8 cellular contexts compared by ENCODE assay signal in the genomic region with DNA sequence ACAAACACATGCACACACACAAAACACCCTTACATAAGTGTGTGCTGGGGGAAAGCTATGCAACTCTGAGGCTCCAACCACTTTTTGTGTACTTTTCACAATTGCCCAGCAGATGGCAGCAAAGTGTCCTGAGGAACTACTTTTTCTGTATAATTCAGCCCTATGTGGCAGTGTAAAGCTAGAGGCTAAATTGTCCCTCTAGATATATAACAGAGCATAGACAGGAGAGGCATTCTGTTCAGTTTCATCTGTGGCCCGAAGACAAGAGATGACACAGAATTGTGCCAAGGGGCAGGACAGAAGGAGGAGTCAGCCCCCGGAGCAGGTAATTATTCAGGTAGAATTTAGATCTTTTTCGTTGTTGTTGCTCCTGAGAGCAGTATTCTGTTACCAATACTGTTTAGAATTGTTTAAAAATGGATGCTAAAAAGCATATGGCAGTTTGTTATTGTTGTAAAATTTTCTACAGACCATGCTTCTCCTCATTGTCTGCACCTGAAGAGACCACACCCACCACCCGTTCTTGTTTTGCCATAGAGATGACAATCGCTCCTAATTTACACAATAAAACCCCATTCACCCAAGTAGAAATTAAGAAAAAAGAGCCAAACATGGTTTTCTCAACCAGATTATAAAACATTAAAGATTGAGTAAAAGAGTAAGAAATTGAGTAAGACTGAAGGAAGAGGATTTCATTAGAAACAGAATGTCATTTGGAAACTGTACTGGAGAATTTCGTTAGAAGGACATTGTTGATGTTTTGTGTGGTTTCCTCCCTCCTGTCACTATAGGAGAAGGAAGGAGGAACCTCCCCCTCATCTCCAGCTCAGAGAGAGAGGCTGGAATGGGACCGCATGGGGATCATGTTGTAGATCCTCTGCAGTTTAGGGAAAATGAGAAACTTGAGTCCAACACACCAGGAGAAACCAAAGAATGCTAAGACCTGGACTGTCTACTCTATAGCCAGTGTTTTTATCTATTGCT. TPM values are rescaled to one million over a fixed set of nuclear protein-coding genes. Genes with fewer than 3 reads are reported as not detected.
A peak's percentile ranks its signal among the peaks of the same experiment; 100 is the strongest.
DNase-seq lines count a peak whose midpoint lies in the region; ATAC-seq, FAIRE-seq and TF ChIP-seq lines count a peak whose summit lies in the region.

No MANE protein-coding gene starts in this region.

- H3K27me3 ChIP-seq in DND-41 (ENCODE audit: insufficient read depth, low read length, poor library complexity) (no peaks in the 10 kb centered on the region), GM23248 (replicated peaks; ENCODE audit: insufficient read depth) (no peaks in the 10 kb centered on the region), SJCRH30 (no peaks in the 10 kb centered on the region; the same call in 1 of the 2 replicates), pancreas (no peaks in the 10 kb centered on the region)

- H3K36me3 ChIP-seq in DND-41 (ENCODE audit: insufficient read depth, low read length) = no peaks in the 10 kb centered on the region
- no peaks in the 10 kb centered on the region for H3K36me3 ChIP-seq in GM23248 (ENCODE audit: low read depth)
- no peaks in the 10 kb centered on the region for H3K36me3 ChIP-seq in SJCRH30
- no peaks in the 10 kb centered on the region for H3K36me3 ChIP-seq in pancreas

- H3K9ac ChIP-seq in DND-41 (ENCODE audit: low read depth, low read length) (no peak overlapping the region), GM23248 (no peak overlapping the region)

- H3K4me3 ChIP-seq in DND-41 (ENCODE audit: low read depth in 1 of 2, low read length in 2 of 2) (no peak overlapping the region), GM23248 (no peak overlapping the region), SJCRH30 (no peak overlapping the region), pancreas (no peak overlapping the region)

- FAIRE-seq in pancreas (lab: Jason Lieb, UNC) (no peak), urothelium cell line (lab: Jason Lieb, UNC) (peak; percentile 23)

- DNase-seq in DND-41 (peak; percentile 64), GM23248 (peak; percentile 62), LoVo (ENCODE audit: low spot score) (peak; percentile 55), SJCRH30 (peak; percentile 22 to 75), glomerular endothelial cell (ENCODE audit: extremely low read depth, low read depth, low spot score) (peak; percentile 54), pancreas (peak in 4 of 6 donors; percentile 33 to 74 (median 47)), urothelium cell line (ENCODE audit: low spot score) (peak; percentile 46)
- DNase-seq in activated gamma-delta T cell treated with anti-CD3 and anti-CD28 coated beads, Interleukin-2, amount 50 U/mL, for 16 hours (ENCODE audit: low read depth) = peak; percentile 32

- no peaks in the 10 kb centered on the region for H3F3A ChIP-seq in GM23248 (ENCODE audit: insufficient read depth)

- 47 to 56% methylated on average over 7 of the region's 7 CpGs for WGBS in GM23248 (ENCODE audit: low coverage in 1 of 2, low lambda C conversion rate in 2 of 2, missing lambda C conversion rate in 2 of 2), 2 experiments
- 46 to 55% methylated on average over 7 of the region's 7 CpGs for WGBS in pancreas, 2 donors

- intact Hi-C loops in pancreas (cut with DNase I) = loop anchor here in 2 of 3 donors (10.0 kb wide), 2 partner anchors 121 to 251 kb away; no protein-coding TSS in a partner anchor

- in situ Hi-C loops in GM23248 (cut with MboI) = loop anchor here (10.0 kb wide), 1 partner anchor 251 kb away; no protein-coding TSS in a partner anchor

- H4K20me1 ChIP-seq in DND-41 (ENCODE audit: insufficient read depth, low read length) = no peaks in the 10 kb centered on the region
- H4K20me1 ChIP-seq in GM23248 (ENCODE audit: insufficient read depth) = no peaks in the 10 kb centered on the region

- ATAC-seq in DND-41 (ENCODE audit: insufficient read depth, low read depth) (peak; percentile 83), pancreas (peak; percentile 75 to 97 (median 94))

- H3K27ac ChIP-seq in DND-41 (ENCODE audit: low read length) (no peak overlapping the region), GM23248 (no peak overlapping the region), SJCRH30 (no peak overlapping the region), pancreas (no peak overlapping the region)

- H2AFZ ChIP-seq in DND-41 (ENCODE audit: low read depth, low read length) (no peak overlapping the region), GM23248 (no peak overlapping the region)

- H3K79me2 ChIP-seq in DND-41 (ENCODE audit: insufficient read depth, low read length) (no peaks in the 10 kb centered on the region), GM23248 (ENCODE audit: insufficient read depth) (no peaks in the 10 kb centered on the region)

- H3K4me1 ChIP-seq in DND-41 (ENCODE audit: insufficient read depth, low read length) = no peaks in the 10 kb centered on the region
- no peaks in the 10 kb centered on the region for H3K4me1 ChIP-seq in GM23248 (ENCODE audit: insufficient read depth)
- H3K4me1 ChIP-seq in SJCRH30 = no peaks in the 10 kb centered on the region
- no peaks in the 10 kb centered on the region for H3K4me1 ChIP-seq in pancreas

- H3K9me2 ChIP-seq in GM23248 (ENCODE audit: insufficient read depth) = no peaks in the 10 kb centered on the region

- H3K4me2 ChIP-seq in DND-41 (ENCODE audit: insufficient read depth, low read length) (no peak overlapping the region), GM23248 (ENCODE audit: unreplicated experiment) (no peak overlapping the region)

- H3K9me3 ChIP-seq in DND-41 (ENCODE audit: insufficient read depth, low read length, severe bottlenecking) = peaks cover 27% of the 10 kb centered on the region
- H3K9me3 ChIP-seq in GM23248 (ENCODE audit: low read depth) = no peaks in the 10 kb centered on the region
- no peaks in the 10 kb centered on the region for H3K9me3 ChIP-seq in SJCRH30 (replicated peaks)
- H3K9me3 ChIP-seq in pancreas = no peaks in the 10 kb centered on the region

- TF ChIP-seq CTCF in DND-41 (IDR thresholded peaks at IDR 0.05; ENCODE audit: borderline replicate concordance, extremely low read depth, low read length, poor library complexity, severe bottlenecking) (peak; percentile 88), pancreas (IDR thresholded peaks at IDR 0.05) (peak; percentile 58 to 75 (median 58))

RNA-seq across cellular contexts. Expression of a gene that starts 14.5 kb away (rescaled TPM):
- total RNA-seq in GM23248 (2014; rRNA removed; shearing (Covaris generic)) = not detected in 2 replicates
- not detected in 2 replicates for polyA plus RNA-seq in GM23248 (2016; fragmentation: Nextera tagmentation; extraction: Ambion mirVana)
- not detected in 2 replicates for total RNA-seq in SJCRH30 (2014; rRNA removed; shearing (Covaris generic))
- total RNA-seq in glomerular endothelial cell = not detected in 2 replicates
- 10 to 100 TPM in 3 of 6 donors, 1 to 10 TPM in 3; 1.4 to 26.2 (median 7.3) TPM for total RNA-seq in pancreas
- 1 to 10 TPM; 1.9 to 2.2 TPM for polyA plus RNA-seq in pancreas

RNA-seq across cellular contexts. Expression of a gene that starts 32.4 kb away (rescaled TPM):
- total RNA-seq in GM23248 (2014; rRNA removed; shearing (Covaris generic)) = not detected in 2 replicates
- polyA plus RNA-seq in GM23248 (2016; fragmentation: Nextera tagmentation; extraction: Ambion mirVana) (not detected in 2 replicates), pancreas (under 1 TPM; 0.19 to 0.30 TPM)
- not detected in 2 replicates for total RNA-seq in SJCRH30 (2014; rRNA removed; shearing (Covaris generic))
- total RNA-seq in glomerular endothelial cell (not detected in 2 replicates), pancreas (1 to 10 TPM in 1 of 6 donors, under 1 TPM in 5; 0.04 to 1.8 (median 0.31) TPM)

RNA-seq across cellular contexts. Expression of a gene that starts 36.8 kb away (rescaled TPM):
- total RNA-seq in GM23248 (2014; rRNA removed; shearing (Covaris generic)) = not detected in 2 replicates
- not detected in 2 replicates for polyA plus RNA-seq in GM23248 (2016; fragmentation: Nextera tagmentation; extraction: Ambion mirVana)
- total RNA-seq in SJCRH30 (2014; rRNA removed; shearing (Covaris generic)) = not detected in 2 replicates
- not detected in 2 replicates for total RNA-seq in glomerular endothelial cell
- total RNA-seq in pancreas = not detected
- not detected for polyA plus RNA-seq in pancreas
